ENCODE assay signal across 11 cellular contexts in genomic region chr1:27633298-27633610, GRCh38. TPM values are rescaled to one million over a fixed set of nuclear protein-coding genes. Genes with fewer than 3 reads are reported as not detected.
A peak's percentile ranks its signal among the peaks of the same experiment; 100 is the strongest.
DNase-seq lines count a peak whose midpoint lies in the region; ATAC-seq and TF ChIP-seq lines count a peak whose summit lies in the region.
"Had no signal": no experiment of that assay in that cellular context is flagged by ENCODE, and none has a peak within 500 bp of the region (broad histone marks: within the 10 kb centered on the region; RNA-seq: fewer than 3 reads in every experiment).

No MANE protein-coding gene starts in this region.

- POLR2A ChIA-PET in activated naive CD8-positive, alpha-beta T cell treated with anti-CD3 and anti-CD28 coated beads, Interleukin-2, amount 10 ng/mL, durations not matched to agents 7 days and 5 days (lab: Charles Lee), result interaction anchor here (0.7 to 3.3 kb wide), 3 partner anchors 15 to 27 kb away, joined by 3 to 12 read pairs (median 3); no protein-coding TSS in a partner anchor

- H3K9ac ChIP-seq in GM23248, result no peak overlapping the region
- no peak overlapping the region for H3K9ac ChIP-seq in mammary epithelial cell (ENCODE audit: insufficient read depth, low read length)

- CTCF ChIA-PET in mammary epithelial cell (lab: Charles Lee; ENCODE audit: low non-redundant PET), result no interaction called here

- no peaks in the 10 kb centered on the region for H3K9me3 Mint-ChIP-seq in activated naive CD8-positive, alpha-beta T cell treated with anti-CD3 and anti-CD28 coated beads, Interleukin-2, amount 10 ng/mL, durations not matched to agents 7 days and 5 days

- H3K4me1 ChIP-seq in heart left ventricle, result peaks cover 13 to 82% (median 55%) of the 10 kb centered on the region in 12 donors
- H3K4me1 ChIP-seq in muscle layer of duodenum (ENCODE audit: control insufficient read depth in 1 of 2, insufficient read depth in 2 of 2, low read length in 2 of 2), result peaks cover 0 to 6% of the 10 kb centered on the region in 2 donors
- peaks cover 47% of the 10 kb centered on the region for H3K4me1 ChIP-seq in vagina
- H3K4me1 ChIP-seq in GM23248 (ENCODE audit: insufficient read depth), result no peaks in the 10 kb centered on the region
- peaks cover 20% of the 10 kb centered on the region for H3K4me1 ChIP-seq in mammary epithelial cell (ENCODE audit: insufficient read depth, low read length)

- peak overlapping the region; percentile 40 for H3K27ac Mint-ChIP-seq in activated naive CD8-positive, alpha-beta T cell treated with anti-CD3 and anti-CD28 coated beads, Interleukin-2, amount 10 ng/mL, durations not matched to agents 7 days and 5 days

- H3K79me2 ChIP-seq in GM23248 (ENCODE audit: insufficient read depth) (no peaks in the 10 kb centered on the region), mammary epithelial cell (ENCODE audit: insufficient read depth, low read length) (no peaks in the 10 kb centered on the region)

- H3K27me3 ChIP-seq in heart left ventricle (peaks cover 0 to 5% (median 0%) of the 10 kb centered on the region in 9 donors), muscle layer of duodenum (ENCODE audit: low read depth, low read length) (peaks cover 7% of the 10 kb centered on the region), vagina (no peaks in the 10 kb centered on the region), GM23248 (replicated peaks; ENCODE audit: insufficient read depth) (no peaks in the 10 kb centered on the region), mammary epithelial cell (ENCODE audit: insufficient read depth, low read length) (no peaks in the 10 kb centered on the region)

- no peak for DNase-seq in heart left ventricle
- no peak for DNase-seq in Right ventricle myocardium inferior (ENCODE audit: missing footprints)
- no peak for DNase-seq in activated naive CD8-positive, alpha-beta T cell treated with anti-CD3 and anti-CD28 coated beads, Interleukin-2, amount 10 ng/mL, durations not matched to agents 7 days and 5 days
- no peak for DNase-seq in vagina (ENCODE audit: extremely low spot score in 2 of 2)
- DNase-seq in GM23248, result no peak
- no peak for DNase-seq in mammary epithelial cell
- DNase-seq in stimulated activated CD4-positive, alpha-beta T cell treated with anti-CD3 and anti-CD28 coated beads, Interleukin-4, amount 100 ng/mL, for 1 hour, result no peak
- DNase-seq: activated CD4-positive, alpha-beta T cell treated with anti-CD3 and anti-CD28 coated beads for 1 hour; NCI-H2107 had no signal

- H3K27ac ChIP-seq in heart left ventricle, result peak overlapping the region; percentile 80 to 92 (median 85)
- H3K27ac ChIP-seq in muscle layer of duodenum (ENCODE audit: low read length), result peak overlapping the region; percentile 49
- peak overlapping the region; percentile 65 for H3K27ac ChIP-seq in vagina
- no peak overlapping the region for H3K27ac ChIP-seq in GM23248
- H3K27ac ChIP-seq in mammary epithelial cell (ENCODE audit: insufficient read depth, low read depth, low read length), result no peak overlapping the region

- H3K4me3 Mint-ChIP-seq in activated naive CD8-positive, alpha-beta T cell treated with anti-CD3 and anti-CD28 coated beads, Interleukin-2, amount 10 ng/mL, durations not matched to agents 7 days and 5 days, result peak overlapping the region; percentile 53

- TF ChIP-seq POLR2A in heart left ventricle (IDR thresholded peaks at IDR 0.05), result no peak
- TF ChIP-seq POLR2A in vagina (IDR thresholded peaks at IDR 0.05), result no peak

- peaks cover 10% of the 10 kb centered on the region for H3K27me3 Mint-ChIP-seq in activated naive CD8-positive, alpha-beta T cell treated with anti-CD3 and anti-CD28 coated beads, Interleukin-2, amount 10 ng/mL, durations not matched to agents 7 days and 5 days

- ATAC-seq in heart left ventricle (no peak), Right ventricle myocardium inferior (no peak)
- no peak for ATAC-seq in activated naive CD8-positive, alpha-beta T cell treated with anti-CD3 and anti-CD28 coated beads, Interleukin-2, amount 10 ng/mL, durations not matched to agents 7 days and 5 days (ENCODE audit: low read depth)
- ATAC-seq: sciatic nerve had no signal

- no peaks in the 10 kb centered on the region for H3K36me3 ChIP-seq in heart left ventricle
- H3K36me3 ChIP-seq in muscle layer of duodenum (ENCODE audit: control insufficient read depth in 1 of 2, insufficient read depth in 2 of 2, low read length in 2 of 2), result no peaks in the 10 kb centered on the region
- no peaks in the 10 kb centered on the region for H3K36me3 ChIP-seq in vagina
- H3K36me3 ChIP-seq in GM23248 (ENCODE audit: low read depth), result no peaks in the 10 kb centered on the region
- H3K36me3 ChIP-seq in mammary epithelial cell (ENCODE audit: insufficient read depth, low read length), result no peaks in the 10 kb centered on the region

- H3K9me2 ChIP-seq in GM23248 (ENCODE audit: insufficient read depth), result no peaks in the 10 kb centered on the region

- H3K4me2 ChIP-seq in GM23248 (ENCODE audit: unreplicated experiment) (no peak overlapping the region), mammary epithelial cell (ENCODE audit: insufficient read depth, low read depth, low read length) (no peak overlapping the region)

- no peaks in the 10 kb centered on the region for H3K9me3 ChIP-seq in heart left ventricle
- H3K9me3 ChIP-seq in muscle layer of duodenum (ENCODE audit: control insufficient read depth in 1 of 2, low read length in 2 of 2), result no peaks in the 10 kb centered on the region
- no peaks in the 10 kb centered on the region for H3K9me3 ChIP-seq in vagina
- H3K9me3 ChIP-seq in GM23248 (ENCODE audit: low read depth), result no peaks in the 10 kb centered on the region
- no peaks in the 10 kb centered on the region for H3K9me3 ChIP-seq in mammary epithelial cell (replicated peaks; ENCODE audit: insufficient read depth, low read length)

- dilution Hi-C loops in mammary epithelial cell (cut with HindIII; ENCODE audit: low sequenced_read_pairs), result no loop called here

- in situ Hi-C loops in GM23248 (cut with MboI), result no loop called here
- in situ Hi-C loops in mammary epithelial cell (cut with MboI; ENCODE audit: low sequenced_read_pairs in 2 of 2), result no loop called here

- WGBS in heart left ventricle, 4 donors, result 73 to 78% (median 74%) methylated on average over 5 of the region's 5 CpGs
- WGBS in GM23248 (ENCODE audit: low coverage in 1 of 2, low lambda C conversion rate in 2 of 2, missing lambda C conversion rate in 2 of 2), 2 experiments, result 89 to 96% methylated on average over 5 of the region's 5 CpGs
- WGBS in mammary epithelial cell (ENCODE audit: low coverage, missing lambda C conversion rate), result 96% methylated on average over 3 of the region's 5 CpGs

- H3K4me3 ChIP-seq in heart left ventricle (peak overlapping the region in 2 of 12 donors; percentile 35 to 66), muscle layer of duodenum (ENCODE audit: low read depth in 1 of 2, low read length in 2 of 2) (peak overlapping the region; percentile 60 to 61), vagina (peak overlapping the region in 1 of 2 donors; percentile 52), GM23248 (no peak overlapping the region), mammary epithelial cell (replicated peaks in 1 of 3; ENCODE audit: insufficient read depth in 1 of 3, low read depth in 2 of 3, low read length in 3 of 3) (no peak overlapping the region)

- no TSS peak for BruUV-seq in mammary epithelial cell (replicated peaks; lab: Mats Ljungman, UMichigan)

- no peaks in the 10 kb centered on the region for H3F3A ChIP-seq in GM23248 (ENCODE audit: insufficient read depth)

- H3K36me3 Mint-ChIP-seq in activated naive CD8-positive, alpha-beta T cell treated with anti-CD3 and anti-CD28 coated beads, Interleukin-2, amount 10 ng/mL, durations not matched to agents 7 days and 5 days, result no peaks in the 10 kb centered on the region

- intact Hi-C loops in heart left ventricle (cut with DNase I), result no loop called here
- intact Hi-C loops in Right ventricle myocardium inferior (cut with DNase I), result loop anchor here (2.0 kb wide), 1 partner anchor 26 kb away; no protein-coding TSS in a partner anchor
- intact Hi-C loops in vagina (cut with DNase I), result no loop called here
- intact Hi-C loops in mammary epithelial cell (cut with micrococcal nuclease), result no loop called here

- H2AFZ ChIP-seq in GM23248 (no peak overlapping the region), mammary epithelial cell (ENCODE audit: low read depth, low read length) (no peak overlapping the region)

- no peaks in the 10 kb centered on the region for H4K20me1 ChIP-seq in GM23248 (ENCODE audit: insufficient read depth)
- H4K20me1 ChIP-seq in mammary epithelial cell (ENCODE audit: insufficient read depth, low read length), result no peaks in the 10 kb centered on the region

- no peak for TF ChIP-seq CTCF in heart left ventricle (IDR thresholded peaks at IDR 0.05)
- no peak for TF ChIP-seq CTCF in vagina (IDR thresholded peaks at IDR 0.05)
- no peak for TF ChIP-seq CTCF in mammary epithelial cell (conservative IDR thresholded peaks at IDR 0.05 in 1 of 2, IDR thresholded peaks at IDR 0.05 in 1 of 2; ENCODE audit: extremely low read depth in 1 of 2, insufficient read depth in 1 of 2, low read depth in 1 of 2, low read length in 2 of 2)

- peaks cover 59% of the 10 kb centered on the region for H3K4me1 Mint-ChIP-seq in activated naive CD8-positive, alpha-beta T cell treated with anti-CD3 and anti-CD28 coated beads, Interleukin-2, amount 10 ng/mL, durations not matched to agents 7 days and 5 days

RNA-seq across cellular contexts. Expression of gene FGR, which starts 1.7 kb away (rescaled TPM):
- 10 to 100 TPM in 3 of 9 donors, 1 to 10 TPM in 6; 1.1 to 25.9 (median 3.3) TPM for total RNA-seq in heart left ventricle
- polyA plus RNA-seq in heart left ventricle, result 1 to 10 TPM; 2.8 to 7.2 TPM
- 5.1 TPM for total RNA-seq in Right ventricle myocardium inferior
- 1 to 10 TPM; 4.7 to 6.0 TPM for total RNA-seq in activated naive CD8-positive, alpha-beta T cell treated with anti-CD3 and anti-CD28 coated beads, Interleukin-2, amount 10 ng/mL, durations not matched to agents 7 days and 5 days
- 18.4 TPM for total RNA-seq in vagina
- not detected in 2 replicates for total RNA-seq in GM23248 (2014; rRNA removed; shearing (Covaris generic))
- not detected in 2 replicates for polyA plus RNA-seq in GM23248 (2016; fragmentation: Nextera tagmentation; extraction: Ambion mirVana)
- total RNA-seq in mammary epithelial cell, result under 1 TPM; 0.50 to 0.56 TPM
- polyA plus RNA-seq in mammary epithelial cell, result 0.06 TPM
- not detected for polyA minus RNA-seq in mammary epithelial cell

RNA-seq across cellular contexts. Expression of gene AHDC1, which starts 29.3 kb away (rescaled TPM):
- 10 to 100 TPM; 29.2 to 50.2 (median 42.1) TPM for total RNA-seq in heart left ventricle
- polyA plus RNA-seq in heart left ventricle, result 10 to 100 TPM; 25.8 to 48.4 TPM
- total RNA-seq in Right ventricle myocardium inferior, result 51.2 TPM
- 10 to 100 TPM; 21.6 to 22.2 TPM for total RNA-seq in activated naive CD8-positive, alpha-beta T cell treated with anti-CD3 and anti-CD28 coated beads, Interleukin-2, amount 10 ng/mL, durations not matched to agents 7 days and 5 days
- 62.4 TPM for total RNA-seq in vagina
- 5.3 and 5.8 TPM in 2 replicates for total RNA-seq in GM23248 (2014; rRNA removed; shearing (Covaris generic))
- 3.9 and 4.5 TPM in 2 replicates for polyA plus RNA-seq in GM23248 (2016; fragmentation: Nextera tagmentation; extraction: Ambion mirVana)
- 10 to 100 TPM; 35.3 to 51.8 TPM for total RNA-seq in mammary epithelial cell
- polyA plus RNA-seq in mammary epithelial cell, result 8.0 TPM
- 21.4 TPM for polyA minus RNA-seq in mammary epithelial cell

RNA-seq across cellular contexts. Expression of gene IFI6, which starts 38.7 kb away (rescaled TPM):
- total RNA-seq in heart left ventricle, result 100 to 1,000 TPM in 1 of 9 donors, 10 to 100 TPM in 8; 18.3 to 140 (median 70.2) TPM
- polyA plus RNA-seq in heart left ventricle, result 10 to 100 TPM; 44.5 to 61.9 TPM
- 34.6 TPM for total RNA-seq in Right ventricle myocardium inferior
- total RNA-seq in activated naive CD8-positive, alpha-beta T cell treated with anti-CD3 and anti-CD28 coated beads, Interleukin-2, amount 10 ng/mL, durations not matched to agents 7 days and 5 days, result 100 to 1,000 TPM; 310 to 357 TPM
- 28.2 TPM for total RNA-seq in vagina
- total RNA-seq in GM23248 (2014; rRNA removed; shearing (Covaris generic)), result 31.9 and 32.1 TPM in 2 replicates
- 50.2 and 53.5 TPM in 2 replicates for polyA plus RNA-seq in GM23248 (2016; fragmentation: Nextera tagmentation; extraction: Ambion mirVana)
- 10 to 100 TPM in 1 of 2 donors, 1 to 10 TPM in 1; 6.5 to 14.7 TPM for total RNA-seq in mammary epithelial cell
- polyA plus RNA-seq in mammary epithelial cell, result 3.4 TPM
- polyA minus RNA-seq in mammary epithelial cell, result not detected

Comparison
In these comparisons a context has a peak if more than half of its experiments do, and no peak if none do; other contexts are left out.
1. H3K27ac ChIP-seq: peak in heart left ventricle (12 of 12), muscle layer of duodenum (single experiment) and vagina (single experiment); none in GM23248 (single experiment) and mammary epithelial cell (single experiment).
2. H3K4me3 ChIP-seq: peak in muscle layer of duodenum (2 of 2); none in GM23248 (single experiment) and mammary epithelial cell (0 of 3).